ENCODE assay signal across 8 cellular contexts in genomic region chr5:134648425-134649162, GRCh38. TPM values are rescaled to one million over a fixed set of nuclear protein-coding genes. Genes with fewer than 3 reads are reported as not detected.
DNase-seq lines count a peak whose midpoint lies in the region; ATAC-seq, FAIRE-seq and TF ChIP-seq lines count a peak whose summit lies in the region.

TSS of gene SEC24A (plus strand) at chr5:134648785. CDS start at chr5:134649077, 292 bp downstream.

- TF ChIP-seq CTCF in pancreas (IDR thresholded peaks at IDR 0.05) = no peak
- no peak for TF ChIP-seq CTCF in thyroid gland (IDR thresholded peaks at IDR 0.05)

- intact Hi-C loops in Right ventricle myocardium inferior (cut with DNase I) (loop anchor here (1.0 to 2.0 kb wide), 2 partner anchors 16 to 88 kb away; partner anchors contain the start of gene SAR1B), pancreas (cut with DNase I) (no loop called here), thyroid gland (cut with DNase I) (no loop called here)

- 0 to 1% methylated on average over 54 to 69 of the region's 69 CpGs for WGBS in pancreas, 2 donors
- 0 to 1% methylated on average over 10 to 33 of the region's 69 CpGs for WGBS in thyroid gland, 2 donors

- no peaks in the 10 kb centered on the region for H3K9me3 ChIP-seq in pancreas
- no peaks in the 10 kb centered on the region for H3K9me3 ChIP-seq in thyroid gland

- FAIRE-seq in pancreas (lab: Jason Lieb, UNC) = no peak

- ATAC-seq in HG02610 (IDR thresholded peaks at IDR 0.05; ENCODE audit: unreplicated experiment) = peak; percentile 75
- peak; percentile 95 for ATAC-seq in Right ventricle myocardium inferior
- ATAC-seq in pancreas = peak; percentile 94 to 97 (median 96)

- TF ChIP-seq POLR2A in GM10847 (IDR thresholded peaks at IDR 0.05; ENCODE audit: extremely low read depth, insufficient read length) (peak; percentile 54), thyroid gland (IDR thresholded peaks at IDR 0.05) (peak in 1 of 2 donors; percentile 81)

- H3K4me3 ChIP-seq in pancreas = peak within 1 kb of the TSS; percentile 78 to 95 (median 94)
- peak within 1 kb of the TSS; percentile 52 to 97 (median 77) for H3K4me3 ChIP-seq in thyroid gland (replicated peaks in 1 of 3)

- DNase-seq in NCI-H1092 treated with DMSO at 0.1 percent for 48 hours (lab: John Stamatoyannopoulos, UW) (peak; percentile 72), SW 1271 (lab: John Stamatoyannopoulos, UW) (peak; percentile 90 to 94), Right ventricle myocardium inferior (ENCODE audit: missing footprints) (peak; percentile 95), pancreas (peak; percentile 91 to 97 (median 93)), thyroid gland (peak; percentile 94 to 95)
- peak; percentile 67 for DNase-seq in activated naive CD8-positive, alpha-beta T cell treated with anti-CD3 and anti-CD28 coated beads, Interleukin-2, amount 50 U/mL, for 16 hours (ENCODE audit: low read depth, low spot score)

- no peaks in the 10 kb centered on the region for H3K36me3 ChIP-seq in pancreas
- no peaks in the 10 kb centered on the region for H3K36me3 ChIP-seq in thyroid gland

- H3K27me3 ChIP-seq in pancreas = no peaks in the 10 kb centered on the region
- H3K27me3 ChIP-seq in thyroid gland = no peaks in the 10 kb centered on the region

- H3K27ac ChIP-seq in pancreas = peak within 1 kb of the TSS; percentile 82 to 98 (median 93)
- peak within 1 kb of the TSS; percentile 88 to 96 (median 91) for H3K27ac ChIP-seq in thyroid gland

- H3K4me1 ChIP-seq in pancreas = peaks cover 4 to 26% (median 9%) of the 10 kb centered on the region in 3 donors
- H3K4me1 ChIP-seq in thyroid gland = peaks cover 17 to 21% of the 10 kb centered on the region in 2 donors

RNA-seq across cellular contexts. Expression of gene SEC24A, which starts in this region (rescaled TPM):
- total RNA-seq in Right ventricle myocardium inferior = 6.9 TPM
- 10 to 100 TPM in 4 of 6 donors, 1 to 10 TPM in 2; 9.4 to 18.1 (median 11.5) TPM for total RNA-seq in pancreas
- polyA plus RNA-seq in pancreas = 1 to 10 TPM; 3.4 to 4.4 TPM
- 10 to 100 TPM; 31.7 to 40.3 (median 33.5) TPM for total RNA-seq in thyroid gland

Comparison
In these comparisons a context has a peak if more than half of its experiments do, and no peak if none do; other contexts are left out.
1. Peak in every context shown above with its lines: DNase-seq, ATAC-seq, H3K4me3 ChIP-seq and H3K27ac ChIP-seq.